ENCODE assay signal across 17 cellular contexts in the genomic region with DNA sequence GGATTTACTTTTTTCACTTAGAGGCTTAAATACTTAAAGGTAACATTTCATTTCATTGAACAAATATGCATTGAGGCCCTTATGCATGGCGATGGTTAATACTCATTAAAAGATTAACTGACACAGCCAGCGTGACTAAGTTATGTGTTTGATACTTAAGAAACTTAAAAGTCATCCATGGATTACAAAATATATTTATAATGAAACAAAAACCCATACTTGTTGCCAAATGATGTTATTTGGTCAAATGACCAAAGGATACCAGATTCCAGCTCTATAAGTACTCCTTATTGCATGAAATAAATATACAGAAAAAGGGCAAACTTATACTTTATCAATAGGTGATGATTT. TPM values are rescaled to one million over a fixed set of nuclear protein-coding genes. Genes with fewer than 3 reads are reported as not detected.
DNase-seq lines count a peak whose midpoint lies in the region; ATAC-seq and TF ChIP-seq lines count a peak whose summit lies in the region.
"Had no signal": no experiment of that assay in that cellular context is flagged by ENCODE, and none has a peak within 500 bp of the region (broad histone marks: within the 10 kb centered on the region; RNA-seq: fewer than 3 reads in every experiment).

No MANE protein-coding gene starts in this region.

- no peak overlapping the region for H3K27ac Mint-ChIP-seq in osteocyte (ENCODE audit: unreplicated experiment)

- no peaks in the 10 kb centered on the region for H3K9me3 Mint-ChIP-seq in osteocyte (ENCODE audit: unreplicated experiment)

- peak overlapping the region; percentile 60 for H3K9ac ChIP-seq in adipocyte (ENCODE audit: low read length)
- H3K9ac ChIP-seq in subcutaneous abdominal adipose tissue (ENCODE audit: low read length in 5 of 5) = no peak overlapping the region

- peaks cover 4% of the 10 kb centered on the region for H3K9me3 ChIP-seq in adipocyte (ENCODE audit: control insufficient read depth, low read length)
- no peaks in the 10 kb centered on the region for H3K9me3 ChIP-seq in subcutaneous abdominal adipose tissue (ENCODE audit: control insufficient read depth in 5 of 5, low read length in 5 of 5)

- peaks cover 34% of the 10 kb centered on the region for H3K4me1 ChIP-seq in adipocyte (ENCODE audit: control insufficient read depth, insufficient read depth, low read length)
- peaks cover 0 to 27% (median 0%) of the 10 kb centered on the region in 5 donors for H3K4me1 ChIP-seq in subcutaneous abdominal adipose tissue (ENCODE audit: control insufficient read depth in 5 of 5, insufficient read depth in 5 of 5, low read length in 5 of 5)

- TF ChIP-seq CTCF in fibroblast of the aortic adventitia (IDR thresholded peaks at IDR 0.05; ENCODE audit: insufficient read depth, low read length) (no peak), osteocyte (IDR thresholded peaks at IDR 0.05) (no peak)

- DNase-seq in HCEC 1CT (peak; percentile 67), adipocyte (ENCODE audit: low read depth) (peak; percentile 7), fibroblast of the aortic adventitia (ENCODE audit: low read depth) (peak; percentile 7), MV-4-11 (lab: John Stamatoyannopoulos, UW) (no peak), osteocyte (ENCODE audit: extremely low spot score, unreplicated experiment) (no peak)
- DNase-seq: DMS 273 treated with DMSO at 0.1 percent for 48 hours, DND-41, NCI-H1105 treated with DMSO at 0.1 percent for 48 hours, NCI-H1694, NCI-H510A, NCI-H774, SHP77 treated with DMSO at 0.1 percent for 48 hours had no signal

- H3K36me3 ChIP-seq in adipocyte (ENCODE audit: control insufficient read depth, insufficient read depth, low read length, severe bottlenecking) (no peaks in the 10 kb centered on the region), subcutaneous abdominal adipose tissue (ENCODE audit: control insufficient read depth in 5 of 5, insufficient read depth in 5 of 5, low read length in 5 of 5) (no peaks in the 10 kb centered on the region)

- H3K4me3 ChIP-seq in adipocyte (ENCODE audit: low read length) (peak overlapping the region; percentile 29), fibroblast of the aortic adventitia (ENCODE audit: low read depth, low read length) (no peak overlapping the region), subcutaneous abdominal adipose tissue (ENCODE audit: low read depth in 1 of 5, low read length in 5 of 5) (no peak overlapping the region)

- no peak for ATAC-seq in HG03460 (IDR thresholded peaks at IDR 0.05; ENCODE audit: unreplicated experiment)
- ATAC-seq: PC-3, SK-N-SH treated with all-trans-retinoic acid at 6 μM for 48 hours had no signal

- peaks cover 14% of the 10 kb centered on the region for H3K4me1 Mint-ChIP-seq in osteocyte (ENCODE audit: unreplicated experiment)

- H3K27ac ChIP-seq in subcutaneous abdominal adipose tissue (ENCODE audit: low read depth, low read length) = peak overlapping the region; percentile 26

- no peaks in the 10 kb centered on the region for H3K27me3 Mint-ChIP-seq in osteocyte (ENCODE audit: unreplicated experiment)

- no peak overlapping the region for H3K4me3 Mint-ChIP-seq in osteocyte (ENCODE audit: unreplicated experiment)
- H3K4me3 Mint-ChIP-seq: CD14-positive monocyte had no signal

- H3K27me3 ChIP-seq in adipocyte (replicated peaks; ENCODE audit: control insufficient read depth, insufficient read depth, low read length) = no peaks in the 10 kb centered on the region
- H3K27me3 ChIP-seq in subcutaneous abdominal adipose tissue (ENCODE audit: control insufficient read depth in 5 of 5, insufficient read depth in 4 of 5, low read length in 5 of 5) = no peaks in the 10 kb centered on the region

- no peaks in the 10 kb centered on the region for H3K36me3 Mint-ChIP-seq in osteocyte (ENCODE audit: unreplicated experiment)
- H3K36me3 Mint-ChIP-seq: CD14-positive monocyte had no signal

RNA-seq across cellular contexts. Expression of a gene that starts 26.7 kb away (rescaled TPM):
- total RNA-seq in fibroblast of the aortic adventitia (ENCODE audit: low replicate concordance) = 21.2 and 90.1 TPM in 2 replicates
- total RNA-seq in osteocyte = 26.6 and 30.1 TPM in 2 replicates

Comparison
In these comparisons a context has a peak if more than half of its experiments do, and no peak if none do; other contexts are left out.
1. DNase-seq: peak in HCEC 1CT (single experiment), adipocyte (single experiment) and fibroblast of the aortic adventitia (single experiment); none in MV-4-11 (single experiment) and osteocyte (single experiment).